Comparison of ENCODE assay signal across 8 cellular contexts in the genomic region with DNA sequence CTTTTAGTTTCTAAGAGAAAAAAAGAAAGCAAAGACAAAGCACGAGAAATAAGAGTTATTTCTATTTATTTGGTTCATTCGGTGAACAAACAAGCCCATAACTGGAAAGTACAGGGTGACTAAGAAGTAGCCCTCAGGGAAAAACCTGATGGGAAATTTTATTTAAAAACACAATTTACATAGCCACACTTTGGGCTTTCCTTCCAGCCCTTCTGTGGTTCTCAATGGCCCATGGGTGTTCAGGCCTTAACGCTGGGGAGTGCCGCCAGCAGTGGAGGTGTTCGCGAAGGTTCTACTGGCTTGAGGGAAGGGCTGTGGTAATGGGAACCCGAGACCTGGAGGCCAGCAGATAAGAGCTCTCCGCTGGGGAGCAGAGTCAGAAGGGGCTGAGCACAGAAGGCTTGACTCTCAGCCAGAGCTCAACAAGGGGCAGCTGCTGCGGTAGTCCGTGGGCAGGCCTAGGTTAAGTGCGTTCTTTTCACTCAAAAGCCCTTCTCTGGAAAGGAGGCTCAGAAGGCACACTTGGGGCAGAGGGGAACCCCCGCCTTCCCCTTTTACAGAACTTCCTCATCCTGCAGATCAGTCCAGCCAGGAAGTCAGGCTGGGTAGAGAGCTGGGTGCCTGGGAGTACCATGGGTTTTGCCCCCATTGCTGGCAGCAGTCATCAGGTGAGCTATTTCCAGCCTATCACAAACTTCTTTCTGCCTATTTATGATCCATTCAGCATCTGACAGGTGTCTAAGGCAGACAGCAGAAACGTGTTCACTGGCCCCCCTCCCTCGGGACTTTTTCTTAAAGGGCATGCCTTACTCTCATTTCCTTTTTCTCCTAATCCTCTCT. TPM values are rescaled to one million over a fixed set of nuclear protein-coding genes. Genes with fewer than 3 reads are reported as not detected.
A peak's percentile ranks its signal among the peaks of the same experiment; 100 is the strongest.
DNase-seq lines count a peak whose midpoint lies in the region; ATAC-seq, FAIRE-seq and TF ChIP-seq lines count a peak whose summit lies in the region.

No MANE protein-coding gene starts in this region.

- no peaks in the 10 kb centered on the region for H3K79me2 ChIP-seq in GM12878 (ENCODE audit: control insufficient read depth, insufficient read depth, low read length)

- H3K27me3 ChIP-seq in GM12878 (replicated peaks in 1 of 2; ENCODE audit: control insufficient read depth in 2 of 2, insufficient read depth in 2 of 2, low read length in 1 of 2): no peaks in the 10 kb centered on the region

- peak overlapping the region; percentile 32; the same call in 1 of the 2 replicates for H3K4me3 ChIP-seq in GM12878

- RAD21 ChIA-PET in GM12878 (lab: Charles Lee; ENCODE audit: unreplicated experiment): interaction anchor here (0.8 to 6.9 kb wide), 10 partner anchors 14 to 42 kb away, joined by 3 to 164 read pairs (median 14); a partner anchor contains a TSS

- H2AFZ ChIP-seq in GM12878 (ENCODE audit: control insufficient read depth, low read depth, low read length): peak overlapping the region; percentile 46

- peak overlapping the region; percentile 99 for H3K27ac Mint-ChIP-seq in stimulated activated naive B cell treated with anti-CD40 and anti-IgM and Interleukin-4, amounts not matched to agents 10 μg/mL and 1 μg/mL and 100 μg/mL, for 72 hours
- H3K27ac Mint-ChIP-seq in WTC11: no peak overlapping the region

- H3K4me3 Mint-ChIP-seq in stimulated activated naive B cell treated with anti-CD40 and anti-IgM and Interleukin-4, amounts not matched to agents 10 μg/mL and 1 μg/mL and 100 μg/mL, for 72 hours: peak overlapping the region; percentile 76
- no peak overlapping the region for H3K4me3 Mint-ChIP-seq in WTC11

- peak overlapping the region; percentile 75 for H3K9ac ChIP-seq in GM12878 (ENCODE audit: control insufficient read depth, insufficient read depth, low read length)

- SMC1A ChIA-PET in GM12878 (lab: Charles Lee; ENCODE audit: uncharacterized antibody, unreplicated experiment): interaction anchor here (0.6 to 8.6 kb wide), 15 partner anchors 7 to 62 kb away, joined by 3 to 319 read pairs (median 15); no protein-coding TSS in a partner anchor

- in situ Hi-C loops in GM12878 (cut with MboI): loop anchor here (25.0 kb wide), 1 partner anchor 1746 kb away; no protein-coding TSS in a partner anchor

- no peaks in the 10 kb centered on the region for H4K20me1 ChIP-seq in GM12878 (ENCODE audit: control insufficient read depth, insufficient read depth)

- H3K27ac ChIP-seq in GM12878 (ENCODE audit: control insufficient read depth, insufficient read depth): peak overlapping the region; percentile 85

- H3K4me1 ChIP-seq in GM12878 (ENCODE audit: control insufficient read depth, insufficient read depth, low read length): peaks cover 43% of the 10 kb centered on the region

- H3K9me3 ChIP-seq in GM12878 (replicated peaks; ENCODE audit: control insufficient read depth, insufficient read depth, low read length): peaks cover 15% of the 10 kb centered on the region

- under 1% methylated on average over 14 of the region's 14 CpGs for WGBS in GM12878 (ENCODE audit: insufficient coverage, insufficient replicate concordance, low lambda C conversion rate, missing lambda C conversion rate)

- intact Hi-C loops in GM12878 (cut with micrococcal nuclease; ENCODE audit: unreplicated experiment): loop anchor here (1.0 to 5.0 kb wide), 4 partner anchors 14 to 769 kb away; no protein-coding TSS in a partner anchor

- TF ChIP-seq EP300 in GM12878 (IDR thresholded peaks at IDR 0.05; ENCODE audit: borderline replicate concordance in 1 of 2, control insufficient read depth in 1 of 2, low read depth in 2 of 2, low read length in 2 of 2): peak; percentile 46 to 66; a peak in 3 of 4 replicates

- TF ChIP-seq CTCF in GM12878 (IDR thresholded peaks at IDR 0.05 in 2 of 3, conservative IDR thresholded peaks at IDR 0.05 in 1 of 3; ENCODE audit: control insufficient read depth in 2 of 3, extremely low read depth in 1 of 3, insufficient read depth in 1 of 3, low read depth in 3 of 3, low read length in 3 of 3) (no peak), WTC11 (IDR thresholded peaks at IDR 0.05) (no peak)

- H3K36me3 Mint-ChIP-seq in stimulated activated naive B cell treated with anti-CD40 and anti-IgM and Interleukin-4, amounts not matched to agents 10 μg/mL and 1 μg/mL and 100 μg/mL, for 72 hours: peaks cover 19 to 37% of the 10 kb centered on the region in 2 donors
- H3K36me3 Mint-ChIP-seq in WTC11: peaks cover 29% of the 10 kb centered on the region

- H3K36me3 ChIP-seq in GM12878 (ENCODE audit: control insufficient read depth in 2 of 2, insufficient read depth in 2 of 2, low read length in 1 of 2): no peaks in the 10 kb centered on the region

- H3K4me1 Mint-ChIP-seq in stimulated activated naive B cell treated with anti-CD40 and anti-IgM and Interleukin-4, amounts not matched to agents 10 μg/mL and 1 μg/mL and 100 μg/mL, for 72 hours: peaks cover 46 to 79% of the 10 kb centered on the region in 2 donors
- no peaks in the 10 kb centered on the region for H3K4me1 Mint-ChIP-seq in WTC11

- ATAC-seq in HG02852 (IDR thresholded peaks at IDR 0.05; ENCODE audit: unreplicated experiment) (peak; percentile 58), GM12878 (peak; percentile 82), WTC11 (no peak)
- peak; percentile 79 to 82 for ATAC-seq in stimulated activated naive B cell treated with anti-CD40 and anti-IgM and Interleukin-4, amounts not matched to agents 10 μg/mL and 1 μg/mL and 100 μg/mL, for 72 hours (replicated peaks)

- POLR2A ChIA-PET in GM12878 (lab: Charles Lee) (interaction anchor here (0.6 to 7.2 kb wide), 12 partner anchors 9 to 538 kb away, joined by 3 to 126 read pairs (median 10); a partner anchor contains a TSS), WTC11 (lab: Charles Lee) (no interaction called here)

- no peak for TF ChIP-seq RAD21 in GM12878 (IDR thresholded peaks at IDR 0.05; ENCODE audit: insufficient read depth, low read depth, low read length)

- peak overlapping the region; percentile 73 for H3K4me2 ChIP-seq in GM12878 (ENCODE audit: control insufficient read depth, insufficient read depth)

- peak; percentile 34 for DNase-seq in activated naive CD4-positive, alpha-beta T cell treated with Interleukin-2 at 50 U/mL for 16 hours
- DNase-seq in activated naive CD4-positive, alpha-beta T cell treated with anti-CD3 and anti-CD28 coated beads, Interleukin-2, amount 50 U/mL, for 16 hours: no peak
- DNase-seq in NCI-H2196 treated with DMSO at 0.1 percent for 48 hours (lab: John Stamatoyannopoulos, UW; ENCODE audit: unreplicated experiment) (peak; percentile 63), GM12878 (ENCODE audit: low read depth, low spot score) (peak; percentile 97), NCI-H2227 (lab: John Stamatoyannopoulos, UW; ENCODE audit: unreplicated experiment) (no peak), WTC11 (ENCODE audit: low spot score) (no peak)
- DNase-seq in stimulated activated naive B cell treated with anti-CD40 and anti-IgM and Interleukin-4, amounts not matched to agents 10 μg/mL and 1 μg/mL and 100 μg/mL, for 72 hours: peak; percentile 93

- peak; percentile 98 for FAIRE-seq in GM12878 (lab: Jason Lieb, UNC)

- BruUV-seq in GM12878 (replicated peaks; lab: Mats Ljungman, UMichigan): TSS peak; percentile 91

- CTCF ChIA-PET in GM12878 (lab: Yijun Ruan, JAX) (interaction anchor here (0.7 to 4.2 kb wide), 11 partner anchors 11 to 884 kb away, joined by 3 to 54 read pairs (median 15); a partner anchor contains a TSS), WTC11 (lab: Charles Lee) (no interaction called here)

- H3K27me3 Mint-ChIP-seq in stimulated activated naive B cell treated with anti-CD40 and anti-IgM and Interleukin-4, amounts not matched to agents 10 μg/mL and 1 μg/mL and 100 μg/mL, for 72 hours: no peaks in the 10 kb centered on the region
- peaks cover 16% of the 10 kb centered on the region for H3K27me3 Mint-ChIP-seq in WTC11 (ENCODE audit: low read depth)

- peak; percentile 59 for TF ChIP-seq POLR2A in GM12878 (IDR thresholded peaks at IDR 0.05; ENCODE audit: low read depth, low read length)

- peaks cover 3 to 5% of the 10 kb centered on the region in 2 donors for H3K9me3 Mint-ChIP-seq in stimulated activated naive B cell treated with anti-CD40 and anti-IgM and Interleukin-4, amounts not matched to agents 10 μg/mL and 1 μg/mL and 100 μg/mL, for 72 hours
- peaks cover 34% of the 10 kb centered on the region for H3K9me3 Mint-ChIP-seq in WTC11

TF ChIP-seq in GM12878, 131 proteins besides CTCF, POLR2A, EP300 and RAD21 (continues in another document):
- TF ChIP-seq NR2C1 (IDR thresholded peaks at IDR 0.05) (no peak), IKZF1 (conservative IDR thresholded peaks at IDR 0.05) (peak; percentile 97), SREBF2 (IDR thresholded peaks at IDR 0.05; ENCODE audit: low read length) (no peak)

TF ChIP-seq in WTC11, 78 proteins besides CTCF, POLR2A, EP300 and RAD21 (continues in another document):
- TF ChIP-seq, protein P1, sequence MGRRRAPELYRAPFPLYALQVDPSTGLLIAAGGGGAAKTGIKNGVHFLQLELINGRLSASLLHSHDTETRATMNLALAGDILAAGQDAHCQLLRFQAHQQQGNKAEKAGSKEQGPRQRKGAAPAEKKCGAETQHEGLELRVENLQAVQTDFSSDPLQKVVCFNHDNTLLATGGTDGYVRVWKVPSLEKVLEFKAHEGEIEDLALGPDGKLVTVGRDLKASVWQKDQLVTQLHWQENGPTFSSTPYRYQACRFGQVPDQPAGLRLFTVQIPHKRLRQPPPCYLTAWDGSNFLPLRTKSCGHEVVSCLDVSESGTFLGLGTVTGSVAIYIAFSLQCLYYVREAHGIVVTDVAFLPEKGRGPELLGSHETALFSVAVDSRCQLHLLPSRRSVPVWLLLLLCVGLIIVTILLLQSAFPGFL (CRISPR knock-in tag; IDR thresholded peaks at IDR 0.05; ENCODE audit: borderline replicate concordance): no peak
- TF ChIP-seq CBFB (CRISPR knock-in tag; IDR thresholded peaks at IDR 0.05; ENCODE audit: low read depth) (no peak), ZNF317 (CRISPR knock-in tag; IDR thresholded peaks at IDR 0.05; ENCODE audit: borderline replicate concordance, low read depth) (no peak)

RNA-seq across cellular contexts. Expression of a gene that starts 8.8 kb away (rescaled TPM):
- 204 and 206 TPM in 2 replicates for total RNA-seq in GM12878 (2013; cell fraction: nucleolus; rRNA removed)
- total RNA-seq in GM12878 (2014; rRNA removed) (161 and 190 TPM in 2 replicates), GM12878 (2014; rRNA removed; fragmentation: Illumina TruSeq; extraction: Trizol) (126 and 127 TPM in 2 replicates), GM12878 (2021) (128 and 132 TPM in 2 replicates), WTC11 (2021) (5.5 to 7.5 TPM (median 7.4 TPM) in 3 replicates)
- 62.9 TPM for polyA plus RNA-seq in GM12878 (2011; ENCODE audit: low read depth)
- polyA plus RNA-seq in GM12878 (2011; rRNA removed) (121 and 129 TPM in 2 replicates), GM12878 (2014; fragmentation: Illumina TruSeq; extraction: Trizol) (170 and 198 TPM in 2 replicates), GM12878 (2014; fragmentation: Nextera tagmentation; extraction: Ambion mirVana) (100 to 1,000 TPM; 120 to 174 TPM), GM12878 (2014; rRNA removed) (158 and 173 TPM in 2 replicates), GM12878 (2016; fragmentation: Nextera tagmentation; extraction: Ambion mirVana) (10 to 100 TPM; 76.1 to 78.6 TPM)
- polyA plus RNA-seq in GM12878 (2011; cell fraction: cytosol; rRNA removed): 61.3 and 73.0 TPM in 2 replicates
- polyA plus RNA-seq in GM12878 (2011; cell fraction: nucleus; rRNA removed): 61.7 and 74.8 TPM in 2 replicates
- polyA plus RNA-seq in GM12878 (2012): 55.9 and 78.6 TPM in 2 replicates
- 48.8 and 53.4 TPM in 2 replicates for polyA minus RNA-seq in GM12878 (2011; rRNA and poly(A)+ RNA removed)
- polyA minus RNA-seq in GM12878 (2011; cell fraction: cytosol; rRNA and poly(A)+ RNA removed): 16.2 and 18.5 TPM in 2 replicates
- 14.9 and 19.7 TPM in 2 replicates for polyA minus RNA-seq in GM12878 (2011; cell fraction: nucleus; rRNA and poly(A)+ RNA removed)

Comparison
In these comparisons a context has a peak if more than half of its experiments do, and no peak if none do; other contexts are left out.
1. DNase-seq: peak in activated naive CD4-positive, alpha-beta T cell treated with Interleukin-2 at 50 U/mL for 16 hours (single experiment), NCI-H2196 treated with DMSO at 0.1 percent for 48 hours (single experiment), GM12878 (single experiment) and stimulated activated naive B cell treated with anti-CD40 and anti-IgM and Interleukin-4, amounts not matched to agents 10 μg/mL and 1 μg/mL and 100 μg/mL, for 72 hours (single experiment); none in activated naive CD4-positive, alpha-beta T cell treated with anti-CD3 and anti-CD28 coated beads, Interleukin-2, amount 50 U/mL, for 16 hours (single experiment), NCI-H2227 (single experiment) and WTC11 (single experiment).
2. RNA of a gene that starts 8.8 kb away (total RNA-seq): 126 to 206 TPM in GM12878; 5.5 to 7.5 TPM in WTC11; every median in the first group is over 10 times any median in the second.